In the genomic region with DNA sequence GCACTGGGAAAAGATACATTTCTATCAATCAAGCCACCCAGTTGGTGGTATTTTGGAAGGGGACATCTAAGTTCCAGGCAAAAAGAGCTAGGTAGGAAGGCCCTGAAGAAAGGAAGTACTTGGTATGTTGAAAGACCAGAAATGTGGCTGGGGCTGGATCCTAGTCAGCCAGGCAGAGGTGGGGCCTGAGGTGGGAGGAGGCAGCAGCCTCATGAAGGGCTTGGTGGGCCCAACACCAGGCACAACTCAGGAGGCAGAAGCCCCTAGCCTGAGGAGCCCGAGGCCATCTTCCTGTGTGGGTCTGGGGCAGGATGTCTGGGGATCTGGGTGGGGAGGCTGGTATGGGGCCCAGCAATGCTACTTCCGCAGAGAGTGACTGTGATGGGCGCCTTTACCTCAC, we compare ENCODE assay signal across 17 cellular contexts.
DNase-seq lines count a peak whose midpoint lies in the region; ATAC-seq and TF ChIP-seq lines count a peak whose summit lies in the region.
"Had no signal": no experiment of that assay in that cellular context is flagged by ENCODE, and none has a peak within 500 bp of the region (broad histone marks: within the 10 kb centered on the region; RNA-seq: fewer than 3 reads in every experiment).

No MANE protein-coding gene starts in this region.

- no peak overlapping the region for H3K27ac Mint-ChIP-seq in stimulated activated naive CD8-positive, alpha-beta T cell treated with anti-CD3 and anti-CD28 coated beads, Interleukin-15, amount 100 ng/mL, for 72 hours
- H3K27ac Mint-ChIP-seq in neural crest cell (ENCODE audit: unreplicated experiment) (peak overlapping the region; percentile 57), Caco-2 (ENCODE audit: unreplicated experiment) (no peak overlapping the region)
- H3K27ac Mint-ChIP-seq: CD14-positive monocyte, GM23338 had no signal

- TF ChIP-seq CTCF in neural crest cell (conservative IDR thresholded peaks at IDR 0.05) = no peak
- no peak for TF ChIP-seq CTCF in Caco-2 (IDR thresholded peaks at IDR 0.05; ENCODE audit: insufficient read depth in 1 of 2, low read depth in 1 of 2, low read length in 1 of 2, severe bottlenecking in 1 of 2, unreplicated experiment in 1 of 2)

- H3K9me3 Mint-ChIP-seq in stimulated activated naive CD8-positive, alpha-beta T cell treated with anti-CD3 and anti-CD28 coated beads, Interleukin-15, amount 100 ng/mL, for 72 hours = no peaks in the 10 kb centered on the region
- H3K9me3 Mint-ChIP-seq in neural crest cell (peaks cover 2% of the 10 kb centered on the region), Caco-2 (ENCODE audit: unreplicated experiment) (peaks cover 8% of the 10 kb centered on the region)
- H3K9me3 Mint-ChIP-seq: CD4-positive, alpha-beta memory T cell; GM23338 had no signal

- H3K36me3 Mint-ChIP-seq in neural crest cell (ENCODE audit: low read depth) (no peaks in the 10 kb centered on the region), Caco-2 (ENCODE audit: insufficient read depth, unreplicated experiment) (no peaks in the 10 kb centered on the region)
- H3K36me3 Mint-ChIP-seq: CD14-positive monocyte; CD4-positive, alpha-beta memory T cell had no signal

- no peak overlapping the region for H3K4me3 Mint-ChIP-seq in stimulated activated naive CD8-positive, alpha-beta T cell treated with anti-CD3 and anti-CD28 coated beads, Interleukin-15, amount 100 ng/mL, for 72 hours
- no peak overlapping the region for H3K4me3 Mint-ChIP-seq in neural crest cell
- H3K4me3 Mint-ChIP-seq in Caco-2 (ENCODE audit: unreplicated experiment) = no peak overlapping the region
- H3K4me3 Mint-ChIP-seq: CD14-positive monocyte; CD4-positive, alpha-beta memory T cell; GM23338 had no signal

- H3K4me1 ChIP-seq in Caco-2 = no peaks in the 10 kb centered on the region
- H3K4me1 ChIP-seq: A549 had no signal

- no peak for DNase-seq in stimulated activated naive CD8-positive, alpha-beta T cell treated with anti-CD3 and anti-CD28 coated beads, Interleukin-15, Interleukin-2, amounts not matched to agents 100 U/mL and 50 U/mL, for 24 hours
- no peak for DNase-seq in stimulated activated naive CD8-positive, alpha-beta T cell treated with anti-CD3 and anti-CD28 coated beads, Interleukin-15, amount 100 ng/mL, for 72 hours
- DNase-seq in SKM-1 treated with dmso at 0.1 percent for 144 hours (lab: John Stamatoyannopoulos, UW; ENCODE audit: unreplicated experiment) = peak; percentile 20
- DNase-seq in neural crest cell (ENCODE audit: low read depth, low spot score) = no peak
- DNase-seq in Caco-2 = no peak
- no peak for DNase-seq in DMS114 treated with DMSO at 0.1 percent for 48 hours (lab: John Stamatoyannopoulos, UW; ENCODE audit: unreplicated experiment)
- no peak for DNase-seq in NCI-H2081 (lab: John Stamatoyannopoulos, UW)
- DNase-seq: Calu3; CD4-positive, alpha-beta memory T cell; DMS53; DND-41; EL; HCEC 1CT had no signal

- no peaks in the 10 kb centered on the region for H3K36me3 ChIP-seq in Caco-2 (ENCODE audit: control insufficient read depth, insufficient read depth, low read length)
- H3K36me3 ChIP-seq: BLaER1 had no signal

- H3K27me3 Mint-ChIP-seq in stimulated activated naive CD8-positive, alpha-beta T cell treated with anti-CD3 and anti-CD28 coated beads, Interleukin-15, amount 100 ng/mL, for 72 hours = peaks cover 8% of the 10 kb centered on the region
- H3K27me3 Mint-ChIP-seq in neural crest cell (ENCODE audit: low read depth) (no peaks in the 10 kb centered on the region), Caco-2 (ENCODE audit: insufficient read depth, unreplicated experiment) (peaks cover 3% of the 10 kb centered on the region)

- intact Hi-C loops in Caco-2 (cut with micrococcal nuclease; ENCODE audit: unreplicated experiment) = no loop called here

- BruUV-seq in Caco-2 (replicated peaks; lab: Mats Ljungman, UMichigan) = no TSS peak

- POLR2A ChIA-PET in Caco-2 (lab: Charles Lee) = no interaction called here

- H3K4me3 ChIP-seq in Caco-2 (ENCODE audit: low read depth, low read length) = no peak overlapping the region
- H3K4me3 ChIP-seq: A549, BLaER1, GM23338 had no signal

- no peaks in the 10 kb centered on the region for H3K4me1 Mint-ChIP-seq in stimulated activated naive CD8-positive, alpha-beta T cell treated with anti-CD3 and anti-CD28 coated beads, Interleukin-15, amount 100 ng/mL, for 72 hours
- H3K4me1 Mint-ChIP-seq in neural crest cell (peaks cover 5% of the 10 kb centered on the region), Caco-2 (ENCODE audit: low read depth, unreplicated experiment) (no peaks in the 10 kb centered on the region)
- H3K4me1 Mint-ChIP-seq: CD4-positive, alpha-beta memory T cell had no signal

- no peaks in the 10 kb centered on the region for H3K9me3 ChIP-seq in Caco-2
- H3K9me3 ChIP-seq: A549, BLaER1 had no signal

- no peaks in the 10 kb centered on the region for H3K27me3 ChIP-seq in Caco-2 (replicated peaks; ENCODE audit: control insufficient read depth, insufficient read depth, low read length)
- H3K27me3 ChIP-seq: BLaER1 had no signal

- CTCF ChIA-PET in Caco-2 (lab: Charles Lee) = no interaction called here

- ATAC-seq in stimulated activated naive CD8-positive, alpha-beta T cell treated with anti-CD3 and anti-CD28 coated beads, Interleukin-15, Interleukin-2, amounts not matched to agents 100 U/mL and 50 U/mL, for 24 hours = peak; percentile 23
- ATAC-seq in stimulated activated naive CD8-positive, alpha-beta T cell treated with anti-CD3 and anti-CD28 coated beads, Interleukin-15, amount 100 ng/mL, for 72 hours = no peak
- ATAC-seq: A549, GM23338 had no signal
